In genomic region chr20:47708953-47709833, GRCh38 we compare ENCODE assay signal across 16 cellular contexts.
"Had no signal": no experiment of that assay in that cellular context is flagged by ENCODE, and none has a peak within 500 bp of the region (broad histone marks: within the 10 kb centered on the region; RNA-seq: fewer than 3 reads in every experiment).

No MANE protein-coding gene starts in this region.

- H3K9me3 ChIP-seq: adrenal gland, gastrocnemius medialis, heart right ventricle, stomach, thoracic aorta had no signal

- H3K27me3 ChIP-seq: adrenal gland, stomach had no signal

- H3K27ac Mint-ChIP-seq: activated T-helper 2 cell treated with anti-CD3 and anti-CD28 coated beads, Interferon-gamma antibody, Interleukin-2, Interleukin-4, amounts not matched to agents 10 μg/mL and 5 μg/mL and 100 μg/mL, durations not matched to agents 14 hours and 24 hours and 36 hours had no signal

- ATAC-seq: gastrocnemius medialis, heart right ventricle, left lobe of liver had no signal

- H3K4me3 ChIP-seq: adrenal gland, coronary artery, gastrocnemius medialis, heart right ventricle, stomach, thoracic aorta had no signal

- H3K36me3 ChIP-seq: adrenal gland, gastrocnemius medialis, heart right ventricle, stomach, thoracic aorta had no signal

- H3K9me3 Mint-ChIP-seq: activated T-helper 2 cell treated with anti-CD3 and anti-CD28 coated beads, Interferon-gamma antibody, Interleukin-2, Interleukin-4, amounts not matched to agents 10 μg/mL and 5 μg/mL and 100 μg/mL, durations not matched to agents 14 hours and 24 hours and 36 hours had no signal

- FAIRE-seq: islet of Langerhans, urothelium cell line had no signal

- H3K27ac ChIP-seq: adrenal gland, coronary artery, gastrocnemius medialis, stomach, thoracic aorta had no signal

- H3K4me1 ChIP-seq: adrenal gland had no signal

- DNase-seq: activated CD4-positive, alpha-beta T cell treated with anti-CD3 and anti-CD28 coated beads, Interleukin-2, amount 50 U/mL, for 1 hour; activated naive CD4-positive, alpha-beta T cell treated with anti-CD3 and anti-CD28 coated beads, Interleukin-2, amount 50 U/mL, for 16 hours; activated T-cell treated with anti-CD3 and anti-CD28 coated beads for 4 hours; adrenal gland; central memory CD4-positive, alpha-beta T cell; effector CD8-positive, alpha-beta T cell; gastrocnemius medialis; heart right ventricle; stimulated activated CD4-positive, alpha-beta T cell treated with anti-CD3 and anti-CD28 coated beads, Interleukin-4, amount 100 ng/mL, for 24 hours; stomach had no signal
